Comparison of ENCODE assay signal across 14 cellular contexts in genomic region chr9:89372979-89373378, GRCh38. TPM values are rescaled to one million over a fixed set of nuclear protein-coding genes. Genes with fewer than 3 reads are reported as not detected.
A peak's percentile ranks its signal among the peaks of the same experiment; 100 is the strongest.
DNase-seq lines count a peak whose midpoint lies in the region; ATAC-seq lines count a peak whose summit lies in the region.
"Had no signal": no experiment of that assay in that cellular context is flagged by ENCODE, and none has a peak within 500 bp of the region (broad histone marks: within the 10 kb centered on the region; RNA-seq: fewer than 3 reads in every experiment).

No MANE protein-coding gene starts in this region.

- H3K27me3 Mint-ChIP-seq in activated naive CD4-positive, alpha-beta T cell treated with anti-CD3 and anti-CD28 coated beads, Interleukin-2, amount 10 ng/mL, durations not matched to agents 7 days and 5 days, result no peaks in the 10 kb centered on the region
- H3K27me3 Mint-ChIP-seq in activated CD8-positive, alpha-beta T cell treated with anti-CD3 and anti-CD28 coated beads, Interleukin-2, amount 10 ng/mL, durations not matched to agents 7 days and 5 days (ENCODE audit: low read depth), result no peaks in the 10 kb centered on the region
- no peaks in the 10 kb centered on the region for H3K27me3 Mint-ChIP-seq in memory B cell

- H3K36me3 ChIP-seq in aorta (ENCODE audit: control insufficient read depth in 1 of 2, insufficient read depth in 2 of 2, low read length in 1 of 2), result peaks cover 0 to 5% of the 10 kb centered on the region in 2 donors
- H3K36me3 ChIP-seq: right atrium auricular region had no signal

- H3K4me3 Mint-ChIP-seq in activated naive CD4-positive, alpha-beta T cell treated with anti-CD3 and anti-CD28 coated beads, Interleukin-2, amount 10 ng/mL, durations not matched to agents 7 days and 5 days, result no peak overlapping the region
- H3K4me3 Mint-ChIP-seq in activated CD8-positive, alpha-beta T cell treated with anti-CD3 and anti-CD28 coated beads, Interleukin-2, amount 10 ng/mL, durations not matched to agents 7 days and 5 days, result no peak overlapping the region
- H3K4me3 Mint-ChIP-seq in memory B cell, result no peak overlapping the region

- H3K9me3 ChIP-seq in aorta (ENCODE audit: control insufficient read depth, low read length), result no peaks in the 10 kb centered on the region
- H3K9me3 ChIP-seq: body of pancreas, right atrium auricular region had no signal

- no peaks in the 10 kb centered on the region for H3K4me1 ChIP-seq in aorta (ENCODE audit: control insufficient read depth in 1 of 2, insufficient read depth in 2 of 2, low read length in 2 of 2)
- H3K4me1 ChIP-seq: body of pancreas, right atrium auricular region had no signal

- POLR2A ChIA-PET in activated CD8-positive, alpha-beta T cell treated with anti-CD3 and anti-CD28 coated beads, Interleukin-2, amount 10 ng/mL, durations not matched to agents 7 days and 5 days (lab: Charles Lee), result interaction anchor here (0.6 kb wide), 1 partner anchor 149 kb away, joined by 3 read pairs; no protein-coding TSS in a partner anchor

- peak; percentile 16 for ATAC-seq in activated CD8-positive, alpha-beta T cell treated with anti-CD3 and anti-CD28 coated beads, Interleukin-2, amount 10 ng/mL, durations not matched to agents 7 days and 5 days
- ATAC-seq in memory B cell (ENCODE audit: low read depth) (no peak), aorta (ENCODE audit: low FRiP score) (peak; percentile 15)
- ATAC-seq: body of pancreas had no signal

- H3K4me1 Mint-ChIP-seq in activated naive CD4-positive, alpha-beta T cell treated with anti-CD3 and anti-CD28 coated beads, Interleukin-2, amount 10 ng/mL, durations not matched to agents 7 days and 5 days, result peaks cover 45% of the 10 kb centered on the region
- H3K4me1 Mint-ChIP-seq in activated CD8-positive, alpha-beta T cell treated with anti-CD3 and anti-CD28 coated beads, Interleukin-2, amount 10 ng/mL, durations not matched to agents 7 days and 5 days (ENCODE audit: low read depth), result peaks cover 63% of the 10 kb centered on the region
- peaks cover 26% of the 10 kb centered on the region for H3K4me1 Mint-ChIP-seq in memory B cell

- H3K27me3 ChIP-seq in aorta (ENCODE audit: control insufficient read depth in 1 of 2, insufficient read depth in 2 of 2, low read length in 1 of 2), result no peaks in the 10 kb centered on the region
- H3K27me3 ChIP-seq: body of pancreas, right atrium auricular region had no signal

- H3K36me3 Mint-ChIP-seq in activated naive CD4-positive, alpha-beta T cell treated with anti-CD3 and anti-CD28 coated beads, Interleukin-2, amount 10 ng/mL, durations not matched to agents 7 days and 5 days, result peaks cover 22% of the 10 kb centered on the region
- peaks cover 23% of the 10 kb centered on the region for H3K36me3 Mint-ChIP-seq in activated CD8-positive, alpha-beta T cell treated with anti-CD3 and anti-CD28 coated beads, Interleukin-2, amount 10 ng/mL, durations not matched to agents 7 days and 5 days (ENCODE audit: low read depth)
- peaks cover 6% of the 10 kb centered on the region for H3K36me3 Mint-ChIP-seq in memory B cell

- no peak for DNase-seq in activated naive CD4-positive, alpha-beta T cell treated with anti-CD3 and anti-CD28 coated beads, Interleukin-2, amount 10 ng/mL, durations not matched to agents 7 days and 5 days
- no peak for DNase-seq in activated naive CD4-positive, alpha-beta T cell (lab: John Stamatoyannopoulos, UW)
- DNase-seq in activated CD8-positive, alpha-beta T cell treated with anti-CD3 and anti-CD28 coated beads, Interleukin-2, amount 10 ng/mL, durations not matched to agents 7 days and 5 days, result no peak
- DNase-seq in memory B cell (ENCODE audit: low spot score in 2 of 2), result no peak
- DNase-seq in aorta, result no peak
- DNase-seq in NCI-H1092 (lab: John Stamatoyannopoulos, UW), result no peak
- DNase-seq in iPS-NIHi7 (ENCODE audit: extremely low spot score), result no peak
- no peak for DNase-seq in germinal center (ENCODE audit: low spot score)
- DNase-seq: activated CD4-positive, alpha-beta T cell treated with anti-CD3 and anti-CD28 coated beads for 4 hours; body of pancreas; dermis blood vessel endothelial cell; Kasumi-1 had no signal

- intact Hi-C loops in aorta (cut with DNase I), result no loop called here

- 92 to 93% methylated on average over 8 of the region's 8 CpGs for WGBS in aorta, 2 donors

- H3K4me3 ChIP-seq in aorta (ENCODE audit: low read length in 2 of 2), result no peak overlapping the region
- H3K4me3 ChIP-seq: body of pancreas, lung, right atrium auricular region had no signal

- no peak overlapping the region for H3K27ac ChIP-seq in aorta (ENCODE audit: low read depth in 1 of 2, low read length in 2 of 2)
- H3K27ac ChIP-seq: body of pancreas, right atrium auricular region had no signal

- H3K9me3 Mint-ChIP-seq in activated naive CD4-positive, alpha-beta T cell treated with anti-CD3 and anti-CD28 coated beads, Interleukin-2, amount 10 ng/mL, durations not matched to agents 7 days and 5 days, result no peaks in the 10 kb centered on the region
- no peaks in the 10 kb centered on the region for H3K9me3 Mint-ChIP-seq in activated CD8-positive, alpha-beta T cell treated with anti-CD3 and anti-CD28 coated beads, Interleukin-2, amount 10 ng/mL, durations not matched to agents 7 days and 5 days (ENCODE audit: insufficient read depth)
- no peaks in the 10 kb centered on the region for H3K9me3 Mint-ChIP-seq in memory B cell

- H3K27ac Mint-ChIP-seq in activated naive CD4-positive, alpha-beta T cell treated with anti-CD3 and anti-CD28 coated beads, Interleukin-2, amount 10 ng/mL, durations not matched to agents 7 days and 5 days, result peak overlapping the region; percentile 77
- peak overlapping the region; percentile 89 for H3K27ac Mint-ChIP-seq in activated CD8-positive, alpha-beta T cell treated with anti-CD3 and anti-CD28 coated beads, Interleukin-2, amount 10 ng/mL, durations not matched to agents 7 days and 5 days
- peak overlapping the region; percentile 56 for H3K27ac Mint-ChIP-seq in memory B cell

- CTCF ChIA-PET in activated naive CD4-positive, alpha-beta T cell treated with anti-CD3 and anti-CD28 coated beads, Interleukin-2, amount 10 ng/mL, durations not matched to agents 7 days and 5 days (lab: Charles Lee), result interaction anchor here (0.6 kb wide), 1 partner anchor 203 kb away, joined by 3 read pairs; no protein-coding TSS in a partner anchor
- CTCF ChIA-PET in activated CD8-positive, alpha-beta T cell treated with anti-CD3 and anti-CD28 coated beads, Interleukin-2, amount 10 ng/mL, durations not matched to agents 7 days and 5 days (lab: Charles Lee), result interaction anchor here (1.0 to 2.5 kb wide), 2 partner anchors 54 to 176 kb away, joined by 3 to 7 read pairs; partner anchors contain the start of gene SECISBP2

RNA-seq across cellular contexts. Expression of gene SECISBP2, which starts 54.7 kb away (rescaled TPM):
- 10 to 100 TPM; 35.8 to 37.5 TPM for total RNA-seq in activated CD8-positive, alpha-beta T cell treated with anti-CD3 and anti-CD28 coated beads, Interleukin-2, amount 10 ng/mL, durations not matched to agents 7 days and 5 days
- 10 to 100 TPM; 47.2 to 49.0 TPM for total RNA-seq in aorta
- polyA plus RNA-seq in aorta, result 10 to 100 TPM in 1 of 2 donors, 1 to 10 TPM in 1; 7.0 to 29.9 TPM
